Comparison of ENCODE assay signal across 8 cellular contexts in genomic region chr10:123007558-123008378, GRCh38. TPM values are rescaled to one million over a fixed set of nuclear protein-coding genes. Genes with fewer than 3 reads are reported as not detected.
A peak's percentile ranks its signal among the peaks of the same experiment; 100 is the strongest.
DNase-seq lines count a peak whose midpoint lies in the region; ATAC-seq, FAIRE-seq and TF ChIP-seq lines count a peak whose summit lies in the region.

No MANE protein-coding gene starts in this region.

- no peaks in the 10 kb centered on the region for H3K9me3 ChIP-seq in pancreas
- H3K9me3 ChIP-seq in uterus = no peaks in the 10 kb centered on the region

- CTCF ChIA-PET in activated naive CD4-positive, alpha-beta T cell treated with anti-CD3 and anti-CD28 coated beads for 36 hours (lab: Charles Lee) = interaction anchor here (1.0 to 1.5 kb wide), 3 partner anchors 14 to 27 kb away, joined by 4 to 9 read pairs (median 5); no protein-coding TSS in a partner anchor

- ATAC-seq in GM18907 (IDR thresholded peaks at IDR 0.05; ENCODE audit: unreplicated experiment) (peak; percentile 43), HG03442 (IDR thresholded peaks at IDR 0.05; ENCODE audit: unreplicated experiment) (peak; percentile 41), pancreas (peak; percentile 54 to 77 (median 68))

- H3K4me1 ChIP-seq in pancreas (peaks cover 0 to 27% (median 18%) of the 10 kb centered on the region in 3 donors), uterus (peaks cover 0 to 11% of the 10 kb centered on the region in 2 donors)

- WGBS in pancreas, 2 donors = 1% methylated on average over 33 to 34 of the region's 34 CpGs

- H3K4me3 ChIP-seq in pancreas = peak overlapping the region; percentile 95 to 97 (median 96)
- peak overlapping the region; percentile 92 to 100 for H3K4me3 ChIP-seq in uterus

- no peak for TF ChIP-seq POLR2A in uterus (IDR thresholded peaks at IDR 0.05)

- no peaks in the 10 kb centered on the region for H3K27me3 Mint-ChIP-seq in activated naive CD4-positive, alpha-beta T cell treated with anti-CD3 and anti-CD28 coated beads for 36 hours (ENCODE audit: low read depth)

- peak overlapping the region; percentile 98 for H3K27ac Mint-ChIP-seq in activated naive CD4-positive, alpha-beta T cell treated with anti-CD3 and anti-CD28 coated beads for 36 hours

- H3K36me3 ChIP-seq in pancreas = no peaks in the 10 kb centered on the region
- H3K36me3 ChIP-seq in uterus = no peaks in the 10 kb centered on the region

- H3K27me3 ChIP-seq in pancreas = no peaks in the 10 kb centered on the region
- H3K27me3 ChIP-seq in uterus = no peaks in the 10 kb centered on the region

- H3K4me1 Mint-ChIP-seq in activated naive CD4-positive, alpha-beta T cell treated with anti-CD3 and anti-CD28 coated beads for 36 hours (ENCODE audit: low read depth) = peaks cover 36% of the 10 kb centered on the region

- DNase-seq in AG08395 (ENCODE audit: low spot score) = peak; percentile 58
- peak; percentile 57 for DNase-seq in RPMI7951 (ENCODE audit: low read depth)
- peak; percentile 61 for DNase-seq in activated naive CD4-positive, alpha-beta T cell treated with anti-CD3 and anti-CD28 coated beads for 36 hours
- peak; percentile 33 for DNase-seq in glomerular visceral epithelial cell (ENCODE audit: extremely low spot score)
- peak in 3 of 6 donors; percentile 21 to 49 (median 42) for DNase-seq in pancreas
- DNase-seq in uterus = peak in 1 of 2 donors; percentile 17

- H3K27ac ChIP-seq in pancreas = peak overlapping the region; percentile 83 to 93 (median 89)
- peak overlapping the region; percentile 86 to 93 for H3K27ac ChIP-seq in uterus

- H3K36me3 Mint-ChIP-seq in activated naive CD4-positive, alpha-beta T cell treated with anti-CD3 and anti-CD28 coated beads for 36 hours (ENCODE audit: low read depth) = peaks cover 14% of the 10 kb centered on the region

- H3K9me3 Mint-ChIP-seq in activated naive CD4-positive, alpha-beta T cell treated with anti-CD3 and anti-CD28 coated beads for 36 hours = no peaks in the 10 kb centered on the region

- intact Hi-C loops in activated naive CD4-positive, alpha-beta T cell treated with anti-CD3 and anti-CD28 coated beads for 36 hours (cut with micrococcal nuclease) = loop anchor here (1.0 to 5.0 kb wide), 9 partner anchors 27 to 1410 kb away; partner anchors contain the start of genes ATE1, BUB3, C10orf88 and FAM24B
- intact Hi-C loops in pancreas (cut with DNase I) (no loop called here), uterus (cut with DNase I; ENCODE audit: low total_unique reads) (no loop called here)

- TF ChIP-seq CTCF in pancreas (IDR thresholded peaks at IDR 0.05) = no peak
- TF ChIP-seq CTCF in uterus (IDR thresholded peaks at IDR 0.05) = no peak

- H3K4me3 Mint-ChIP-seq in activated naive CD4-positive, alpha-beta T cell treated with anti-CD3 and anti-CD28 coated beads for 36 hours = peak overlapping the region; percentile 100

- FAIRE-seq in pancreas (lab: Jason Lieb, UNC) = no peak

RNA-seq across cellular contexts. Expression of gene IKZF5, which starts 0.8 kb away (rescaled TPM):
- 2.6 and 4.4 TPM in 2 replicates for total RNA-seq in RPMI7951 (2014; rRNA removed; shearing (Covaris generic))
- 10 to 100 TPM; 15.3 to 16.2 TPM for total RNA-seq in activated naive CD4-positive, alpha-beta T cell treated with anti-CD3 and anti-CD28 coated beads for 36 hours
- total RNA-seq in pancreas (10 to 100 TPM in 3 of 6 donors, 1 to 10 TPM in 3; 7.4 to 13.1 (median 10.5) TPM), uterus (10 to 100 TPM in 3 of 4 donors, 1 to 10 TPM in 1; 3.1 to 30.7 (median 21.1) TPM)
- 1 to 10 TPM; 6.2 to 8.5 TPM for polyA plus RNA-seq in pancreas

RNA-seq across cellular contexts. Expression of gene ACADSB, which starts 1.0 kb away (rescaled TPM):
- total RNA-seq in RPMI7951 (2014; rRNA removed; shearing (Covaris generic)) = 3.8 and 4.2 TPM in 2 replicates
- total RNA-seq in activated naive CD4-positive, alpha-beta T cell treated with anti-CD3 and anti-CD28 coated beads for 36 hours = 10 to 100 TPM; 19.8 to 21.8 TPM
- 10 to 100 TPM; 10.1 to 18.2 (median 13.3) TPM for total RNA-seq in pancreas
- 1 to 10 TPM; 3.6 to 6.4 TPM for polyA plus RNA-seq in pancreas
- total RNA-seq in uterus = 10 to 100 TPM; 13.1 to 32.2 (median 17.2) TPM

RNA-seq across cellular contexts. Expression of gene PSTK, which starts 27.6 kb away (rescaled TPM):
- 7.4 and 8.5 TPM in 2 replicates for total RNA-seq in RPMI7951 (2014; rRNA removed; shearing (Covaris generic))
- total RNA-seq in activated naive CD4-positive, alpha-beta T cell treated with anti-CD3 and anti-CD28 coated beads for 36 hours = 1 to 10 TPM; 3.9 to 4.2 TPM
- total RNA-seq in pancreas (1 to 10 TPM; 1.4 to 3.1 (median 2.2) TPM), uterus (10 to 100 TPM in 1 of 4 donors, 1 to 10 TPM in 2, under 1 TPM in 1; 0.77 to 11.2 (median 2.1) TPM)
- 1 to 10 TPM; 1.9 to 3.1 TPM for polyA plus RNA-seq in pancreas

RNA-seq across cellular contexts. Expression of gene C10orf88, which starts 53.7 kb away (rescaled TPM):
- 6.1 and 6.4 TPM in 2 replicates for total RNA-seq in RPMI7951 (2014; rRNA removed; shearing (Covaris generic))
- total RNA-seq in activated naive CD4-positive, alpha-beta T cell treated with anti-CD3 and anti-CD28 coated beads for 36 hours = 1 to 10 TPM; 4.2 to 5.2 TPM
- total RNA-seq in pancreas (1 to 10 TPM; 2.2 to 4.4 (median 2.9) TPM), uterus (10 to 100 TPM in 2 of 4 donors, 1 to 10 TPM in 2; 1.5 to 15.8 (median 8.5) TPM)
- 1 to 10 TPM; 3.8 to 5.6 TPM for polyA plus RNA-seq in pancreas
